21 cellular contexts compared by ENCODE assay signal in the genomic region with DNA sequence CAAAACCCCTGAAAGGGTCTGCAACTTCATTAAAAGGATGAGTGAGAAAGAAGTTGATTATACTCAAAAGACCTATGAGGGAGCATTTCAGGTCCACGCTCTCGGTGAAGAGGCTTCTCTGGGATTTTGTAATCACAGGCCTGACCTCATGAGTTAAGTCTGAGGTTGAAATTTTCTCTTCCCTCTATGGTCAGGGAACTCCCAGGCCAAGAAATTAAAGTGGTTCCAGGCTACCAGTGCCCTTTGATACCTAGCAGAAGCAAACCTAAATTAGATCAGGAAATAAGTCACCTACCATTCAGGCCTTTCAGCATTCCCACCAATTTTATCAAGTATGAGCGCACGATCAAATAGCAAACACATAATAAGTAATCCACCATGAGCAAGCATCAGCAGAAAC.
"Had no signal": no experiment of that assay in that cellular context is flagged by ENCODE, and none has a peak within 500 bp of the region (broad histone marks: within the 10 kb centered on the region; RNA-seq: fewer than 3 reads in every experiment).

No MANE protein-coding gene starts in this region.

- H3K4me3 Mint-ChIP-seq: activated CD4-positive, alpha-beta T cell treated with anti-CD3 and anti-CD28 coated beads, Interleukin-2, amount 10 ng/mL, durations not matched to agents 7 days and 5 days; activated naive CD8-positive, alpha-beta T cell treated with anti-CD3 and anti-CD28 coated beads, Interleukin-2, amount 10 ng/mL, durations not matched to agents 7 days and 5 days; activated T-helper 1 cell treated with anti-CD3 and anti-CD28 coated beads, Interleukin-12 subunit alpha, Interleukin-12 subunit beta, Interleukin-2, Interleukin-4 antibody, amounts not matched to agents 30 ng/mL and 10 ng/mL and 1 ng/mL, durations not matched to agents 14 hours and 24 hours and 36 hours; effector memory CD8-positive, alpha-beta T cell; memory B cell; natural killer cell; stimulated activated naive CD8-positive, alpha-beta T cell treated with anti-CD3 and anti-CD28 coated beads, Interleukin-15, amount 100 ng/mL, for 72 hours; T-helper 1 cell treated with Interleukin-12 subunit alpha and Interleukin-12 subunit beta and Interleukin-4 antibody, amounts not matched to agents 30 μg/mL and 1 μg/mL, for 36 hours had no signal

- H3K27me3 ChIP-seq: gastrocnemius medialis, heart right ventricle, left lung had no signal

- H3K9me3 Mint-ChIP-seq: activated CD4-positive, alpha-beta T cell treated with anti-CD3 and anti-CD28 coated beads, Interleukin-2, amount 10 ng/mL, durations not matched to agents 7 days and 5 days; activated naive CD8-positive, alpha-beta T cell treated with anti-CD3 and anti-CD28 coated beads, Interleukin-2, amount 10 ng/mL, durations not matched to agents 7 days and 5 days; activated T-helper 1 cell treated with anti-CD3 and anti-CD28 coated beads, Interleukin-12 subunit alpha, Interleukin-12 subunit beta, Interleukin-2, Interleukin-4 antibody, amounts not matched to agents 30 ng/mL and 10 ng/mL and 1 ng/mL, durations not matched to agents 14 hours and 24 hours and 36 hours; effector memory CD8-positive, alpha-beta T cell; memory B cell; natural killer cell; stimulated activated naive CD8-positive, alpha-beta T cell treated with anti-CD3 and anti-CD28 coated beads, Interleukin-15, amount 100 ng/mL, for 72 hours; T-helper 1 cell treated with Interleukin-12 subunit alpha and Interleukin-12 subunit beta and Interleukin-4 antibody, amounts not matched to agents 30 μg/mL and 1 μg/mL, for 36 hours had no signal

- H3K27ac ChIP-seq: epithelial cell of prostate, gastrocnemius medialis, heart right ventricle, left lung, thoracic aorta had no signal

- DNase-seq: activated CD4-positive, alpha-beta T cell treated with anti-CD3 and anti-CD28 coated beads, Interleukin-2, amount 10 ng/mL, durations not matched to agents 7 days and 5 days; activated CD8-positive, alpha-beta memory T cell treated with anti-CD3 and anti-CD28 coated beads for 24 hours; activated naive CD4-positive, alpha-beta T cell; activated naive CD8-positive, alpha-beta T cell treated with anti-CD3 and anti-CD28 coated beads, Interleukin-2, amount 10 ng/mL, durations not matched to agents 7 days and 5 days; anterior cingulate cortex; cerebellar nuclear complex; dermis blood vessel endothelial cell; effector memory CD8-positive, alpha-beta T cell; gastrocnemius medialis; heart right ventricle; islet precursor cell; left lung; mucosa of descending colon; natural killer cell; right cardiac atrium; stimulated activated naive CD8-positive, alpha-beta T cell treated with anti-CD3 and anti-CD28 coated beads, Interleukin-15, amount 100 ng/mL, for 72 hours had no signal

- ATAC-seq: effector memory CD8-positive, alpha-beta T cell; gastrocnemius medialis; left lung; mucosa of descending colon; natural killer cell; right cardiac atrium; stimulated activated naive CD8-positive, alpha-beta T cell treated with anti-CD3 and anti-CD28 coated beads, Interleukin-15, amount 100 ng/mL, for 72 hours had no signal

- H3K36me3 Mint-ChIP-seq: natural killer cell had no signal

- H3K4me3 ChIP-seq: gastrocnemius medialis, heart right ventricle, left lung, mucosa of descending colon, thoracic aorta had no signal

- H3K27ac Mint-ChIP-seq: activated CD4-positive, alpha-beta T cell treated with anti-CD3 and anti-CD28 coated beads, Interleukin-2, amount 10 ng/mL, durations not matched to agents 7 days and 5 days; activated naive CD8-positive, alpha-beta T cell treated with anti-CD3 and anti-CD28 coated beads, Interleukin-2, amount 10 ng/mL, durations not matched to agents 7 days and 5 days; activated T-helper 1 cell treated with anti-CD3 and anti-CD28 coated beads, Interleukin-12 subunit alpha, Interleukin-12 subunit beta, Interleukin-2, Interleukin-4 antibody, amounts not matched to agents 30 ng/mL and 10 ng/mL and 1 ng/mL, durations not matched to agents 14 hours and 24 hours and 36 hours; effector memory CD8-positive, alpha-beta T cell; memory B cell; natural killer cell; stimulated activated naive CD8-positive, alpha-beta T cell treated with anti-CD3 and anti-CD28 coated beads, Interleukin-15, amount 100 ng/mL, for 72 hours; T-helper 1 cell treated with Interleukin-12 subunit alpha and Interleukin-12 subunit beta and Interleukin-4 antibody, amounts not matched to agents 30 μg/mL and 1 μg/mL, for 36 hours had no signal

- H3K9me3 ChIP-seq: gastrocnemius medialis, left lung, mucosa of descending colon, thoracic aorta had no signal

- H3K27me3 Mint-ChIP-seq: activated CD4-positive, alpha-beta T cell treated with anti-CD3 and anti-CD28 coated beads, Interleukin-2, amount 10 ng/mL, durations not matched to agents 7 days and 5 days; activated naive CD8-positive, alpha-beta T cell treated with anti-CD3 and anti-CD28 coated beads, Interleukin-2, amount 10 ng/mL, durations not matched to agents 7 days and 5 days; effector memory CD8-positive, alpha-beta T cell; memory B cell; stimulated activated naive CD8-positive, alpha-beta T cell treated with anti-CD3 and anti-CD28 coated beads, Interleukin-15, amount 100 ng/mL, for 72 hours had no signal

- H3K4me1 ChIP-seq: gastrocnemius medialis had no signal

- H3K36me3 ChIP-seq: gastrocnemius medialis, left lung, thoracic aorta had no signal
